8 cellular contexts compared by ENCODE assay signal in the genomic region with DNA sequence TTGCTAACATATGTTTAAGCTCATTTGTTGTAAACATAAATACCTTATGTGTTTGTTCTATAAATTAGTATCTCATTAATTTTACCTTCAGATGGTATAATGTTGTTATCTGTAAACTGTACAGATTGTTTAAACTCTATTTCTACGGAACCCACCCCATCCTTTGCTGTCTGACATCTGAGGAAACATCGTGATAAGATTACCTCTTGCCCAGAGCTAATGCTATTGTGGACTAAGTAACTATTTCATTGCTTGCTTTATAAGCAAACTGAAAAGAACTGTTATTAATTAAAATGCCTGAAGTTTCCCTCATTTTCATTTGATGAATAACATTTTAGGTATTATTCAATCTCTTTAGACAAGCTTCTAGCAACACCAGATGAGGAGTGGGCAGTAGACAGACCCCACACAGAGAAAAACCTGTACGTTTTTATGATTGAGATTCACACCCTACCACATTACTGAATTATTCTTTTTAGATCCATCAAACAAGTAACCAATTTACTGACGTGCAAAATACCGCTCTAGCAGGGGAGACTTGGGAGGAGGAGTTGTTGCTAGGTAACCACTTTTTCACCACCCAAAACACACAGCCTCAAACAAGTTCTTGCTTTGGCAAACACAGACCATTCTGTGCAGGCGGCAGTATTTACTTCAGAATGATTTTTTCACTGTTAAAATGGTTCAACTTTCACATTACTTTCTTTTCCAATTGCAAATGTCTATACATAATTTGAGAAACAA. TPM values are rescaled to one million over a fixed set of nuclear protein-coding genes. Genes with fewer than 3 reads are reported as not detected.
A peak's percentile ranks its signal among the peaks of the same experiment; 100 is the strongest.
DNase-seq lines count a peak whose midpoint lies in the region; ATAC-seq and TF ChIP-seq lines count a peak whose summit lies in the region.

No MANE protein-coding gene starts in this region.

- H3K4me1 ChIP-seq in NT2/D1 (ENCODE audit: insufficient read depth, insufficient read length) (no peaks in the 10 kb centered on the region), thyroid gland (no peaks in the 10 kb centered on the region)

- no peaks in the 10 kb centered on the region for H3K36me3 ChIP-seq in NT2/D1 (ENCODE audit: insufficient read depth, insufficient read length, low read length)
- no peaks in the 10 kb centered on the region for H3K36me3 ChIP-seq in thyroid gland

- no peak overlapping the region for H3K4me3 Mint-ChIP-seq in mesothelial cell of epicardium

- no peaks in the 10 kb centered on the region for H3K27me3 ChIP-seq in NT2/D1 (ENCODE audit: insufficient read depth, insufficient read length)
- H3K27me3 ChIP-seq in thyroid gland = no peaks in the 10 kb centered on the region

- no peaks in the 10 kb centered on the region for H3K9me3 ChIP-seq in NT2/D1 (ENCODE audit: insufficient read depth, low read length)
- no peaks in the 10 kb centered on the region for H3K9me3 ChIP-seq in thyroid gland

- no peak overlapping the region for H3K27ac Mint-ChIP-seq in mesothelial cell of epicardium

- DNase-seq in GM12865 (ENCODE audit: low read depth) (peak; percentile 22), HT1080 (ENCODE audit: low read depth) (peak; percentile 64), NT2/D1 (ENCODE audit: low read depth, low spot score) (peak; percentile 65), iris pigment epithelial cell (ENCODE audit: low read depth) (peak; percentile 18), thyroid gland (no peak), mesothelial cell of epicardium (ENCODE audit: low spot score in 2 of 2, unreplicated experiment in 2 of 2) (no peak), NOMO-1 treated with DMSO at 0.1 percent for 48 hours (lab: John Stamatoyannopoulos, UW; ENCODE audit: unreplicated experiment) (no peak)

- no peak for TF ChIP-seq POLR2A in thyroid gland (IDR thresholded peaks at IDR 0.05)

- ATAC-seq in HG02763 (IDR thresholded peaks at IDR 0.05; ENCODE audit: unreplicated experiment) = no peak

- no peak overlapping the region for H3K4me3 ChIP-seq in GM12865 (ENCODE audit: low read depth, low read length)
- no peak overlapping the region for H3K4me3 ChIP-seq in NT2/D1 (ENCODE audit: insufficient read length, low read depth)
- no peak overlapping the region for H3K4me3 ChIP-seq in thyroid gland (replicated peaks in 1 of 3)

- no peaks in the 10 kb centered on the region for H3K36me3 Mint-ChIP-seq in mesothelial cell of epicardium

- H3K4me1 Mint-ChIP-seq in mesothelial cell of epicardium = peaks cover 15% of the 10 kb centered on the region

- no peak overlapping the region for H3K9ac ChIP-seq in NT2/D1 (ENCODE audit: insufficient read length, low read depth)

- intact Hi-C loops in thyroid gland (cut with DNase I) = no loop called here

- 7% methylated on average over 6 of the region's 6 CpGs for WGBS in thyroid gland, 2 donors

- peaks cover 27% of the 10 kb centered on the region for H3K27me3 Mint-ChIP-seq in mesothelial cell of epicardium (ENCODE audit: low read depth)

- TF ChIP-seq CTCF in GM12865 (IDR thresholded peaks at IDR 0.05; ENCODE audit: insufficient read depth, low read depth, low read length, missing control alignments) (no peak), thyroid gland (IDR thresholded peaks at IDR 0.05) (no peak), mesothelial cell of epicardium (IDR thresholded peaks at IDR 0.05; ENCODE audit: unreplicated experiment) (no peak)

- no peaks in the 10 kb centered on the region for H3K9me3 Mint-ChIP-seq in mesothelial cell of epicardium

- H3K27ac ChIP-seq in thyroid gland = no peak overlapping the region

RNA-seq across cellular contexts. Expression of a gene that starts 1.9 kb away (rescaled TPM):
- not detected in 2 replicates for total RNA-seq in HT1080 (2014; rRNA removed; shearing (Covaris generic))
- not detected in 2 replicates for polyA plus RNA-seq in HT1080 (2015; cell fraction: cytosol; rRNA removed)
- not detected in 2 replicates for polyA plus RNA-seq in HT1080 (2015; cell fraction: nucleus; rRNA removed)
- total RNA-seq in thyroid gland (1 to 10 TPM in 1 of 4 donors, under 1 TPM in 1, not detected in 2; 0.38 to 3.0 TPM), mesothelial cell of epicardium (0.74 to 1.2 TPM (median 1.0 TPM) in 3 replicates)

Comparison
In these comparisons a context has a peak if more than half of its experiments do, and no peak if none do; other contexts are left out.
1. DNase-seq: peak in GM12865 (single experiment), HT1080 (single experiment), NT2/D1 (single experiment) and iris pigment epithelial cell (single experiment); none in thyroid gland (0 of 2), mesothelial cell of epicardium (0 of 2) and NOMO-1 treated with DMSO at 0.1 percent for 48 hours (single experiment).